In genomic region chr16:12096162-12096781, GRCh38 we compare ENCODE assay signal across 1 cellular context.
A peak's percentile ranks its signal among the peaks of the same experiment; 100 is the strongest.
TF ChIP-seq lines count a peak whose summit lies in the region.

No MANE protein-coding gene starts in this region.

TF ChIP-seq in HepG2, 621 proteins besides CTCF, POLR2A, EP300 and RAD21 (continued from another document):
- no peak; the same call in 1 of the 2 replicates for TF ChIP-seq ZFX (CRISPR knock-in tag; IDR thresholded peaks at IDR 0.05; ENCODE audit: low read depth)
- TF ChIP-seq XRCC5 (optimal IDR thresholded peaks at IDR 0.05; ENCODE audit: low read length) = no peak
- TF ChIP-seq BORCS8-MEF2B (CRISPR knock-in tag; IDR thresholded peaks at IDR 0.05) = peak; percentile 41; the same call in 1 of the 2 replicates
- TF ChIP-seq SRY (CRISPR knock-in tag; IDR thresholded peaks at IDR 0.05) = 0 out of 2 replicates have a peak, but pooled peaks have one; percentile 6
